In the genomic region with DNA sequence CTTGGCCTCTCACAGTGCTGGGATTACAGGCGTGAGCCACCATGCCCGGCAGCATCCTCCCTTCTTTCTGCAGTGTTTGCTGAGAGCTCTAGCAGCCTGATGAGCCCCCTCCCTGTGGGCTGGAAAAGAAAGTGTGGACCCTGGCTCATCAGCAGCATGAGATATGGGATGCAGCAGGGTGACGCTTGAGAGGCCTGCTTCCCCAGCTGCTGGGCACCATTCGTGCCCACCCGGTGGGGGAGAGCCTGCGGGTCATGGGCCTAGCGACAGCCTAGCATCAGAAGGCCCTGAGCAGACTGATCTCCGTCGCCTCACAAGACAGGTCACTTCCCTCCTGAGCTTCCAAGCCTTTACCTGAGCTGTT, we compare ENCODE assay signal across 9 cellular contexts. TPM values are rescaled to one million over a fixed set of nuclear protein-coding genes. Genes with fewer than 3 reads are reported as not detected.
DNase-seq lines count a peak whose midpoint lies in the region; ATAC-seq and TF ChIP-seq lines count a peak whose summit lies in the region.
"Had no signal": no experiment of that assay in that cellular context is flagged by ENCODE, and none has a peak within 500 bp of the region (broad histone marks: within the 10 kb centered on the region; RNA-seq: fewer than 3 reads in every experiment).

No MANE protein-coding gene starts in this region.

- POLR2A ChIA-PET in activated CD4-positive, alpha-beta memory T cell treated with anti-CD3 and anti-CD28 coated beads for 36 hours (lab: Charles Lee) = interaction anchor here (1.8 to 4.6 kb wide), 4 partner anchors 12 to 27 kb away, joined by 8 to 93 read pairs (median 30); a partner anchor contains a TSS

- TF ChIP-seq POLR2A in heart left ventricle (IDR thresholded peaks at IDR 0.05) = no peak

- H3K36me3 ChIP-seq in heart right ventricle (no peaks in the 10 kb centered on the region), heart left ventricle (no peaks in the 10 kb centered on the region), lower lobe of right lung (no peaks in the 10 kb centered on the region), upper lobe of right lung (no peaks in the 10 kb centered on the region)

- H3K4me1 Mint-ChIP-seq in activated CD4-positive, alpha-beta memory T cell treated with anti-CD3 and anti-CD28 coated beads for 36 hours (ENCODE audit: low read depth) = peaks cover 81% of the 10 kb centered on the region

- no peaks in the 10 kb centered on the region for H3K9me3 Mint-ChIP-seq in activated CD4-positive, alpha-beta memory T cell treated with anti-CD3 and anti-CD28 coated beads for 36 hours

- CTCF ChIA-PET in activated CD4-positive, alpha-beta memory T cell treated with anti-CD3 and anti-CD28 coated beads for 36 hours (lab: Charles Lee) = interaction anchor here (1.1 to 4.2 kb wide), 7 partner anchors 13 to 50 kb away, joined by 3 to 53 read pairs (median 7); a partner anchor contains a TSS

- intact Hi-C loops in heart right ventricle (cut with DNase I) (no loop called here), heart left ventricle (cut with DNase I) (no loop called here), lower lobe of right lung (cut with DNase I) (no loop called here), upper lobe of right lung (cut with DNase I) (no loop called here)
- intact Hi-C loops in activated CD4-positive, alpha-beta memory T cell treated with anti-CD3 and anti-CD28 coated beads for 36 hours (cut with micrococcal nuclease) = loop anchor here (1.0 to 5.0 kb wide), 5 partner anchors 7 to 273 kb away; a partner anchor contains a TSS

- peaks cover 0 to 18% (median 7%) of the 10 kb centered on the region in 9 donors for H3K4me1 ChIP-seq in heart right ventricle
- H3K4me1 ChIP-seq in heart left ventricle = peaks cover 0 to 21% (median 6%) of the 10 kb centered on the region in 12 donors
- H3K4me1 ChIP-seq in lower lobe of right lung = peaks cover 8% of the 10 kb centered on the region
- no peaks in the 10 kb centered on the region for H3K4me1 ChIP-seq in upper lobe of right lung

- H3K27me3 ChIP-seq in heart right ventricle (peaks cover 4 to 51% (median 38%) of the 10 kb centered on the region in 7 donors), heart left ventricle (peaks cover 3 to 40% (median 21%) of the 10 kb centered on the region in 9 donors), lower lobe of right lung (ENCODE audit: low read depth) (peaks cover 28% of the 10 kb centered on the region), upper lobe of right lung (peaks cover 21% of the 10 kb centered on the region)

- DNase-seq in heart right ventricle = no peak
- DNase-seq in heart left ventricle = no peak
- DNase-seq in activated CD4-positive, alpha-beta memory T cell treated with anti-CD3 and anti-CD28 coated beads for 36 hours = no peak
- DNase-seq in lower lobe of right lung = no peak
- DNase-seq in upper lobe of right lung = no peak
- DNase-seq in medulla oblongata (ENCODE audit: extremely low spot score) = no peak
- no peak for DNase-seq in stimulated activated CD4-positive, alpha-beta T cell treated with anti-CD3 and anti-CD28 coated beads, Interleukin-2, amount 100 ng/mL, for 24 hours
- no peak for DNase-seq in Kasumi-1 (lab: John Stamatoyannopoulos, UW)
- DNase-seq: NCI-H1694 had no signal

- no peaks in the 10 kb centered on the region for H3K36me3 Mint-ChIP-seq in activated CD4-positive, alpha-beta memory T cell treated with anti-CD3 and anti-CD28 coated beads for 36 hours

- TF ChIP-seq CTCF in heart right ventricle (IDR thresholded peaks at IDR 0.05) (no peak), heart left ventricle (IDR thresholded peaks at IDR 0.05) (no peak), lower lobe of right lung (IDR thresholded peaks at IDR 0.05) (no peak), upper lobe of right lung (IDR thresholded peaks at IDR 0.05) (no peak)

- H3K4me3 ChIP-seq in heart right ventricle = peak overlapping the region in 1 of 10 donors; percentile 26
- H3K4me3 ChIP-seq in heart left ventricle = peak overlapping the region in 1 of 12 donors; percentile 27
- no peak overlapping the region for H3K4me3 ChIP-seq in lower lobe of right lung
- H3K4me3 ChIP-seq in upper lobe of right lung = no peak overlapping the region

- H3K27me3 Mint-ChIP-seq in activated CD4-positive, alpha-beta memory T cell treated with anti-CD3 and anti-CD28 coated beads for 36 hours = no peaks in the 10 kb centered on the region

- H3K4me3 Mint-ChIP-seq in activated CD4-positive, alpha-beta memory T cell treated with anti-CD3 and anti-CD28 coated beads for 36 hours = peak overlapping the region; percentile 78

- H3K27ac ChIP-seq in heart right ventricle (peak overlapping the region in 6 of 10 donors; percentile 24 to 83 (median 36)), heart left ventricle (peak overlapping the region in 3 of 12 donors; percentile 46 to 84 (median 60)), lower lobe of right lung (peak overlapping the region; percentile 56), upper lobe of right lung (peak overlapping the region; percentile 55)

- ATAC-seq in heart right ventricle = peak in 1 of 8 donors; percentile 26
- no peak for ATAC-seq in heart left ventricle
- ATAC-seq in lower lobe of right lung = no peak
- no peak for ATAC-seq in upper lobe of right lung

- peak overlapping the region; percentile 95 for H3K27ac Mint-ChIP-seq in activated CD4-positive, alpha-beta memory T cell treated with anti-CD3 and anti-CD28 coated beads for 36 hours

- H3K9me3 ChIP-seq in heart right ventricle = no peaks in the 10 kb centered on the region
- H3K9me3 ChIP-seq in heart left ventricle = no peaks in the 10 kb centered on the region
- no peaks in the 10 kb centered on the region for H3K9me3 ChIP-seq in lower lobe of right lung
- H3K9me3 ChIP-seq in upper lobe of right lung = no peaks in the 10 kb centered on the region

- WGBS in heart right ventricle, 2 donors = 73 to 81% methylated on average over 9 of the region's 9 CpGs
- 77 to 82% (median 78%) methylated on average over 9 of the region's 9 CpGs for WGBS in heart left ventricle, 4 donors

RNA-seq across cellular contexts. Expression of a gene that starts 16.0 kb away (rescaled TPM):
- 10 to 100 TPM; 17.5 to 34.7 (median 24.1) TPM for total RNA-seq in heart right ventricle
- 100 to 1,000 TPM in 1 of 2 donors, 10 to 100 TPM in 1; 25.3 to 103 TPM for polyA plus RNA-seq in heart right ventricle
- total RNA-seq in heart left ventricle = 10 to 100 TPM; 17.6 to 53.7 (median 25.2) TPM
- 10 to 100 TPM; 44.2 to 76.7 TPM for polyA plus RNA-seq in heart left ventricle
- total RNA-seq in activated CD4-positive, alpha-beta memory T cell treated with anti-CD3 and anti-CD28 coated beads for 36 hours = 10 to 100 TPM; 60.4 to 65.2 TPM
- 12.7 TPM for total RNA-seq in lower lobe of right lung
- 12.9 TPM for total RNA-seq in upper lobe of right lung
